Comparison of ENCODE assay signal across 8 cellular contexts in the genomic region with DNA sequence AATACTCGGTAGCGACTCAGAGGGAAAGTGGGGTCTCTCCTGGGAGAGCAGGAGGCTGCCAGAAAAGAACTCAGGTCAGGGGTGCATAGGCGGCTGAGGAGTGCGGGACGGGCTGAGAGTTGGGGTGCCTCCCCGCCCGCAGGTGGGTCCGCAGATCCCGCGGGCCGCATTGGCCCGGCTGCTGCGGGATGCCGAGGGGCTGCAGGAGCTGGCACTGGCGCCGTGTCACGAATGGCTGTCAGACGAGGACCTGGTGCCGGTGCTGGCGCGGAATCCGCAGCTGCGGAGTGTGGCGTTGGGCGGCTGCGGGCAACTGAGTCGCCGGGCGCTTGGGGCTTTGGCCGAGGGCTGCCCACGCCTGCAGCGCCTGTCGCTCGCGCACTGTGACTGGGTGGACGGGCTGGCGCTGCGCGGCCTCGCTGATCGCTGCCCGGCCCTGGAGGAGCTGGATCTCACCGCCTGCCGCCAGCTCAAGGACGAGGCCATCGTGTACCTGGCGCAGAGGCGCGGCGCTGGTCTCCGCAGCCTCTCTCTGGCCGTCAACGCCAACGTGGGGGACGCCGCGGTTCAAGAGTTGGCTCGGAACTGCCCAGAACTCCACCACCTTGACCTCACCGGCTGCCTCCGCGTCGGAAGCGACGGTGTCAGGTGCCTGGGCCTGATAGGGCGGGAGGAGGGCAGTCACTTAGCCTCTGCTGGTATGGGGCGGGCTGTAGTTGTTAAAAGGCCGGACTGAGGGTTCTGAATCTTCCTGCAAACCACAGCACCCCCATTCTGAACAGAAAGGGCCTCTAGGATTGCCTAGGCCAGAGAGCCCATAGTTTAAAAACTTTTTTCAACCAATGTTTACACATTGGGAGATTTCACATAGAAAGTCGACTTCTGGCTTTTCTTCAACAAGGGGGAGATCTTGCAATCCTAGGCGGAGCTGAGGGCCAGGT. TPM values are rescaled to one million over a fixed set of nuclear protein-coding genes. Genes with fewer than 3 reads are reported as not detected.
A peak's percentile ranks its signal among the peaks of the same experiment; 100 is the strongest.
DNase-seq lines count a peak whose midpoint lies in the region; ATAC-seq and TF ChIP-seq lines count a peak whose summit lies in the region.

No MANE protein-coding gene starts in this region.

- peak in 1 of 2 donors; percentile 29 for TF ChIP-seq POLR2A in gastrocnemius medialis (IDR thresholded peaks at IDR 0.05)

- H3K4me1 Mint-ChIP-seq in activated naive CD4-positive, alpha-beta T cell treated with anti-CD3 and anti-CD28 coated beads for 36 hours (ENCODE audit: low read depth): peaks cover 38% of the 10 kb centered on the region

- intact Hi-C loops in activated naive CD4-positive, alpha-beta T cell treated with anti-CD3 and anti-CD28 coated beads for 36 hours (cut with micrococcal nuclease): loop anchor here (1.0 to 5.0 kb wide), 11 partner anchors 10 to 605 kb away; a partner anchor contains a TSS
- intact Hi-C loops in left ventricle myocardium superior (cut with micrococcal nuclease) (no loop called here), gastrocnemius medialis (cut with DNase I; ENCODE audit: low total_unique reads) (loop anchor here (1.0 to 5.0 kb wide), 5 partner anchors 10 to 81 kb away; a partner anchor contains a TSS)

- H3K27ac ChIP-seq in gastrocnemius medialis: peak overlapping the region; percentile 85 to 97 (median 94)

- peak overlapping the region; percentile 73 for H3K27ac Mint-ChIP-seq in activated naive CD4-positive, alpha-beta T cell treated with anti-CD3 and anti-CD28 coated beads for 36 hours

- peak overlapping the region; percentile 82 to 92 (median 87) for H3K4me3 ChIP-seq in gastrocnemius medialis

- DNase-seq in NCI-H146 (lab: John Stamatoyannopoulos, UW) (peak; percentile 28), NCI-H146 treated with DMSO at 0.1 percent for 48 hours (lab: John Stamatoyannopoulos, UW; ENCODE audit: unreplicated experiment) (no peak), HK-2 (ENCODE audit: unreplicated experiment) (peak; percentile 71), left ventricle myocardium superior (peak; percentile 49), gastrocnemius medialis (peak in 1 of 2 donors; percentile 53), T1000 (lab: John Stamatoyannopoulos, UW) (no peak)
- peak; percentile 23 for DNase-seq in activated naive CD4-positive, alpha-beta T cell treated with anti-CD3 and anti-CD28 coated beads for 36 hours

- peaks cover 13 to 20% (median 14%) of the 10 kb centered on the region in 3 donors for H3K27me3 ChIP-seq in gastrocnemius medialis

- peaks cover 27 to 30% of the 10 kb centered on the region in 2 donors for H3K4me1 ChIP-seq in gastrocnemius medialis

- no peaks in the 10 kb centered on the region for H3K9me3 Mint-ChIP-seq in activated naive CD4-positive, alpha-beta T cell treated with anti-CD3 and anti-CD28 coated beads for 36 hours

- H3K9me3 ChIP-seq in gastrocnemius medialis: no peaks in the 10 kb centered on the region

- H3K36me3 Mint-ChIP-seq in activated naive CD4-positive, alpha-beta T cell treated with anti-CD3 and anti-CD28 coated beads for 36 hours (ENCODE audit: low read depth): peaks cover 1% of the 10 kb centered on the region

- CTCF ChIA-PET in activated naive CD4-positive, alpha-beta T cell treated with anti-CD3 and anti-CD28 coated beads for 36 hours (lab: Charles Lee): interaction anchor here (0.6 to 6.1 kb wide), 26 partner anchors 9 to 206 kb away, joined by 3 to 49 read pairs (median 5); a partner anchor contains a TSS

- no peaks in the 10 kb centered on the region for H3K36me3 ChIP-seq in gastrocnemius medialis

- peak overlapping the region; percentile 95 for H3K4me3 Mint-ChIP-seq in activated naive CD4-positive, alpha-beta T cell treated with anti-CD3 and anti-CD28 coated beads for 36 hours

- in situ Hi-C loops in gastrocnemius medialis (cut with MboI; ENCODE audit: low sequenced_read_pairs in 4 of 4): no loop called here

- ATAC-seq in left ventricle myocardium superior (peak; percentile 12), gastrocnemius medialis (peak; percentile 5 to 15), HG03378 (IDR thresholded peaks at IDR 0.05; ENCODE audit: unreplicated experiment) (no peak)

- peaks cover 18% of the 10 kb centered on the region for H3K27me3 Mint-ChIP-seq in activated naive CD4-positive, alpha-beta T cell treated with anti-CD3 and anti-CD28 coated beads for 36 hours (ENCODE audit: low read depth)

- TF ChIP-seq CTCF in gastrocnemius medialis (IDR thresholded peaks at IDR 0.05 in 4 of 5, conservative IDR thresholded peaks at IDR 0.05 in 1 of 5): no peak

RNA-seq across cellular contexts. Expression of a gene that starts 1.3 kb away (rescaled TPM):
- total RNA-seq in activated naive CD4-positive, alpha-beta T cell treated with anti-CD3 and anti-CD28 coated beads for 36 hours: 10 to 100 TPM in 1 of 2 experiments, 1 to 10 TPM in 1; 9.9 to 10.8 TPM
- total RNA-seq in left ventricle myocardium superior: 9.1 TPM
- 10 to 100 TPM; 14.2 to 34.8 (median 21.0) TPM for total RNA-seq in gastrocnemius medialis

RNA-seq across cellular contexts. Expression of a gene that starts 3.3 kb away (rescaled TPM):
- 1 to 10 TPM; 6.2 to 7.2 TPM for total RNA-seq in activated naive CD4-positive, alpha-beta T cell treated with anti-CD3 and anti-CD28 coated beads for 36 hours
- 0.50 TPM for total RNA-seq in left ventricle myocardium superior
- total RNA-seq in gastrocnemius medialis: 1 to 10 TPM in 1 of 4 donors, under 1 TPM in 1, not detected in 2; 0.35 to 2.6 TPM

RNA-seq across cellular contexts. Expression of a gene that starts 10.5 kb away (rescaled TPM):
- 10 to 100 TPM; 63.3 to 64.4 TPM for total RNA-seq in activated naive CD4-positive, alpha-beta T cell treated with anti-CD3 and anti-CD28 coated beads for 36 hours
- total RNA-seq in left ventricle myocardium superior: 78.3 TPM
- 10 to 100 TPM; 51.6 to 83.1 (median 70.2) TPM for total RNA-seq in gastrocnemius medialis

RNA-seq across cellular contexts. Expression of a gene that starts 26.4 kb away (rescaled TPM):
- 100 to 1,000 TPM; 328 to 345 TPM for total RNA-seq in activated naive CD4-positive, alpha-beta T cell treated with anti-CD3 and anti-CD28 coated beads for 36 hours
- total RNA-seq in left ventricle myocardium superior (11.3 TPM), gastrocnemius medialis (10 to 100 TPM in 3 of 4 donors, 1 to 10 TPM in 1; 8.6 to 17.3 (median 12.8) TPM)

RNA-seq across cellular contexts. Expression of a gene that starts 29.4 kb away (rescaled TPM):
- under 1 TPM; 0.14 to 0.15 TPM for total RNA-seq in activated naive CD4-positive, alpha-beta T cell treated with anti-CD3 and anti-CD28 coated beads for 36 hours
- total RNA-seq in left ventricle myocardium superior (not detected), gastrocnemius medialis (not detected)

Comparison
In these comparisons a context has a peak if more than half of its experiments do, and no peak if none do; other contexts are left out.
1. DNase-seq: peak in NCI-H146 (single experiment), HK-2 (single experiment), activated naive CD4-positive, alpha-beta T cell treated with anti-CD3 and anti-CD28 coated beads for 36 hours (single experiment) and left ventricle myocardium superior (single experiment); none in NCI-H146 treated with DMSO at 0.1 percent for 48 hours (single experiment) and T1000 (single experiment).